8 cellular contexts compared by ENCODE assay signal in the genomic region with DNA sequence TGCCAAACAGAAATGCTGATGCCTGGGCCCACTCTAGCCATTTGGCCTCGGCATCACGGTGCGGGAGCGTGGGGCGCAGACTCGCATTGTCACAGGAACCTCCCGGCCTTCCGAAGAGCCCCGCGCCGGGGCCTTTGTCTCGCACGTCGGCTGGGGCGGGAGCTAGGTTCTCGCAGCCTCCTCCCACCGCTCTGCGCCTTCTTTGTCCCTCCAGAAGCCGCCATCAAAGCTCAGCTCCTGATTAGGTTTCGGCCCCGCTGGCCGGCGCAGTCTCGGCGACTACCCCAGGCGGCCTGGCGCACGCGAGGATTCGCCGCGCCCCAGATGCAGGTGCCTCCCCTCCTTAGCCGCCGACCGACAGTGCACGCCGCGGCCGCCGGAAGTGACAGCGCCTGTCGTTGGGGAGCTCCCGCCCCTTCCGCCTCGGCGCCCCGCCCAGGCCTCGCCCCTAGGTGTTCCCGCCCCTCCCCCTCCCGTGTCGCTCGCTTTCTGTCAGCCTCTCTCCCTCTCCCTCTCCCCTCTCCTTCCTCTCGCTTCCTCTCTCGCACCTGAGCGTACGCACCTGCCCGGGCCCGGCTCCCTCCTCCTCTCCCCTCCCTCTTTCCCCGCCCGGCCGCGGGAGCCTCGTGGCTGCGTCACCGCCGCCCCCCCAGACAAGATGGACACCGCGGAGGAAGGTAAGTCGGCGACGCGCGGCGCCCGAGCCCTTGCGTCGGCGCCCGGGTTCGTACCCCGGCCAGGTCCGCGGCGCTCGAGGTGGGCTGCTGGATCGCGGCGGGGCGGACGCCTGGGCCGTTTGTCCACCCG. TPM values are rescaled to one million over a fixed set of nuclear protein-coding genes. Genes with fewer than 3 reads are reported as not detected.
DNase-seq lines count a peak whose midpoint lies in the region; ATAC-seq lines count a peak whose summit lies in the region.

A gene with protein sequence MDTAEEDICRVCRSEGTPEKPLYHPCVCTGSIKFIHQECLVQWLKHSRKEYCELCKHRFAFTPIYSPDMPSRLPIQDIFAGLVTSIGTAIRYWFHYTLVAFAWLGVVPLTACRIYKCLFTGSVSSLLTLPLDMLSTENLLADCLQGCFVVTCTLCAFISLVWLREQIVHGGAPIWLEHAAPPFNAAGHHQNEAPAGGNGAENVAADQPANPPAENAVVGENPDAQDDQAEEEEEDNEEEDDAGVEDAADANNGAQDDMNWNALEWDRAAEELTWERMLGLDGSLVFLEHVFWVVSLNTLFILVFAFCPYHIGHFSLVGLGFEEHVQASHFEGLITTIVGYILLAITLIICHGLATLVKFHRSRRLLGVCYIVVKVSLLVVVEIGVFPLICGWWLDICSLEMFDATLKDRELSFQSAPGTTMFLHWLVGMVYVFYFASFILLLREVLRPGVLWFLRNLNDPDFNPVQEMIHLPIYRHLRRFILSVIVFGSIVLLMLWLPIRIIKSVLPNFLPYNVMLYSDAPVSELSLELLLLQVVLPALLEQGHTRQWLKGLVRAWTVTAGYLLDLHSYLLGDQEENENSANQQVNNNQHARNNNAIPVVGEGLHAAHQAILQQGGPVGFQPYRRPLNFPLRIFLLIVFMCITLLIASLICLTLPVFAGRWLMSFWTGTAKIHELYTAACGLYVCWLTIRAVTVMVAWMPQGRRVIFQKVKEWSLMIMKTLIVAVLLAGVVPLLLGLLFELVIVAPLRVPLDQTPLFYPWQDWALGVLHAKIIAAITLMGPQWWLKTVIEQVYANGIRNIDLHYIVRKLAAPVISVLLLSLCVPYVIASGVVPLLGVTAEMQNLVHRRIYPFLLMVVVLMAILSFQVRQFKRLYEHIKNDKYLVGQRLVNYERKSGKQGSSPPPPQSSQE (plus strand): TSS at position 455 of the 807 bp plus-strand sequence. CDS start 204 bp downstream, at position 659.

- H3K4me3 Mint-ChIP-seq in activated CD8-positive, alpha-beta memory T cell treated with anti-CD3 and anti-CD28 coated beads, Interleukin-2, amount 10 ng/mL, durations not matched to agents 7 days and 5 days, result peak within 1 kb of the TSS; percentile 94

- H3K4ac ChIP-seq in mesendoderm (ENCODE audit: low read depth, low read length), result peak within 1 kb of the TSS; percentile 88

- H3K56ac ChIP-seq in mesendoderm (ENCODE audit: low read length), result peak within 1 kb of the TSS; percentile 97

- H3K4me3 ChIP-seq in endocrine pancreas (ENCODE audit: control insufficient read depth, insufficient read depth, low read length) (peak within 1 kb of the TSS; percentile 100), mesendoderm (ENCODE audit: low read length) (peak within 1 kb of the TSS; percentile 88)

- H3K4me2 ChIP-seq in mesendoderm (ENCODE audit: low read length), result peak within 1 kb of the TSS; percentile 89

- no peaks in the 10 kb centered on the region for H3K9me3 ChIP-seq in endocrine pancreas (ENCODE audit: control insufficient read depth, low read length)

- peaks cover 6% of the 10 kb centered on the region for H3K36me3 Mint-ChIP-seq in activated CD8-positive, alpha-beta memory T cell treated with anti-CD3 and anti-CD28 coated beads, Interleukin-2, amount 10 ng/mL, durations not matched to agents 7 days and 5 days

- H4K5ac ChIP-seq in mesendoderm (ENCODE audit: low read length), result no peak within 1 kb of the TSS

- H3K36me3 ChIP-seq in endocrine pancreas (ENCODE audit: control insufficient read depth, insufficient read depth, low read length) (no peaks in the 10 kb centered on the region), mesendoderm (ENCODE audit: control insufficient read depth, insufficient read depth, low read length) (no peaks in the 10 kb centered on the region)

- H3K79me1 ChIP-seq in mesendoderm (ENCODE audit: low read length), result peaks cover 5% of the 10 kb centered on the region

- peak within 1 kb of the TSS; percentile 97 for H3K27ac ChIP-seq in mesendoderm (ENCODE audit: low read depth, low read length)

- peak within 1 kb of the TSS; percentile 70 for H3K18ac ChIP-seq in mesendoderm (ENCODE audit: low read length)

- H3K79me2 ChIP-seq in mesendoderm (ENCODE audit: control insufficient read depth, insufficient read depth, low read length), result peaks cover 22% of the 10 kb centered on the region

- H3K4me1 Mint-ChIP-seq in activated CD8-positive, alpha-beta memory T cell treated with anti-CD3 and anti-CD28 coated beads, Interleukin-2, amount 10 ng/mL, durations not matched to agents 7 days and 5 days, result peaks cover 33% of the 10 kb centered on the region

- peak within 1 kb of the TSS; percentile 48 for H3K23ac ChIP-seq in mesendoderm (ENCODE audit: low read length)

- ATAC-seq in GM21381 (IDR thresholded peaks at IDR 0.05; ENCODE audit: unreplicated experiment), result peak; percentile 90
- peak; percentile 88 for ATAC-seq in activated CD8-positive, alpha-beta memory T cell treated with anti-CD3 and anti-CD28 coated beads, Interleukin-2, amount 10 ng/mL, durations not matched to agents 7 days and 5 days

- H4K8ac ChIP-seq in mesendoderm (ENCODE audit: low read depth, low read length), result no peak within 1 kb of the TSS

- H3K9ac ChIP-seq in endocrine pancreas (ENCODE audit: control insufficient read depth, insufficient read depth, low read length), result peak within 1 kb of the TSS; percentile 92
- H3K9ac ChIP-seq in mesendoderm (ENCODE audit: low read length), result peak within 1 kb of the TSS; percentile 93

- DNase-seq in COLO668 (lab: John Stamatoyannopoulos, UW; ENCODE audit: unreplicated experiment) (peak; percentile 99), HUDEP-2 (lab: John Stamatoyannopoulos, UW; ENCODE audit: unreplicated experiment in 76 of 76) (peak in 74 of 76 experiments; percentile 44 to 95 (median 88)), NOMO-1 treated with dmso at 0.1 percent for 144 hours (lab: John Stamatoyannopoulos, UW; ENCODE audit: unreplicated experiment) (peak; percentile 96), mesendoderm (peak; percentile 98)
- DNase-seq in activated CD8-positive, alpha-beta memory T cell treated with anti-CD3 and anti-CD28 coated beads, Interleukin-2, amount 10 ng/mL, durations not matched to agents 7 days and 5 days, result peak; percentile 96
- peak; percentile 92 for DNase-seq in stimulated activated CD8-positive, alpha-beta memory T cell treated with anti-CD3 and anti-CD28 coated beads, Interleukin-12 subunit alpha, Interleukin-12 subunit beta, amount 100 ng/mL, for 4 hours (ENCODE audit: low read depth)

- no peak within 1 kb of the TSS for H2BK15ac ChIP-seq in mesendoderm (replicated peaks; ENCODE audit: low read depth)

- peak within 1 kb of the TSS; percentile 43 for H2BK5ac ChIP-seq in mesendoderm (ENCODE audit: low read length)

- no peak within 1 kb of the TSS for H2AK5ac ChIP-seq in mesendoderm (ENCODE audit: low read length)

- no CpG with 5 or more reads among the region's 92 CpGs for WGBS in mesendoderm (ENCODE audit: extremely low coverage, insufficient coverage, low lambda C conversion rate)

- no peak within 1 kb of the TSS for H2BK120ac ChIP-seq in mesendoderm (ENCODE audit: low read depth, low read length)

- no peaks in the 10 kb centered on the region for H3K9me3 Mint-ChIP-seq in activated CD8-positive, alpha-beta memory T cell treated with anti-CD3 and anti-CD28 coated beads, Interleukin-2, amount 10 ng/mL, durations not matched to agents 7 days and 5 days (ENCODE audit: low read depth)

- H3K27me3 Mint-ChIP-seq in activated CD8-positive, alpha-beta memory T cell treated with anti-CD3 and anti-CD28 coated beads, Interleukin-2, amount 10 ng/mL, durations not matched to agents 7 days and 5 days, result no peaks in the 10 kb centered on the region

- CTCF ChIA-PET in activated CD8-positive, alpha-beta memory T cell treated with anti-CD3 and anti-CD28 coated beads, Interleukin-2, amount 10 ng/mL, durations not matched to agents 7 days and 5 days (lab: Charles Lee), result interaction anchor here (1.0 to 1.9 kb wide), 6 partner anchors 11 to 275 kb away, joined by 3 to 10 read pairs (median 4); no protein-coding TSS in a partner anchor

- H3K27ac Mint-ChIP-seq in activated CD8-positive, alpha-beta memory T cell treated with anti-CD3 and anti-CD28 coated beads, Interleukin-2, amount 10 ng/mL, durations not matched to agents 7 days and 5 days, result peak within 1 kb of the TSS; percentile 99

- peaks cover 24% of the 10 kb centered on the region for H3K4me1 ChIP-seq in endocrine pancreas (ENCODE audit: control insufficient read depth, insufficient read depth, low read length)
- H3K4me1 ChIP-seq in mesendoderm (ENCODE audit: control insufficient read depth, low read depth, low read length), result peaks cover 10% of the 10 kb centered on the region

- H3K27me3 ChIP-seq in endocrine pancreas (ENCODE audit: control insufficient read depth, insufficient read depth, low read length) (no peaks in the 10 kb centered on the region), mesendoderm (ENCODE audit: insufficient read depth, low read length, poor library complexity) (no peaks in the 10 kb centered on the region)

RNA-seq across cellular contexts. Expression of the gene that starts here (rescaled TPM):
- 10 to 100 TPM; 88.5 to 89.9 TPM for total RNA-seq in activated CD8-positive, alpha-beta memory T cell treated with anti-CD3 and anti-CD28 coated beads, Interleukin-2, amount 10 ng/mL, durations not matched to agents 7 days and 5 days
- 33.4 TPM for polyA plus RNA-seq in mesendoderm (2013, experiment 1 of 2)
- 31.1 TPM for polyA plus RNA-seq in mesendoderm (2013, experiment 2 of 2)

Comparison
In these comparisons a context has a peak if more than half of its experiments do, and no peak if none do; other contexts are left out.
1. Peak in every context shown above with its lines: DNase-seq, ATAC-seq, H3K4me3 ChIP-seq and H3K27ac ChIP-seq.